28 cellular contexts compared by ENCODE assay signal in the genomic region with DNA sequence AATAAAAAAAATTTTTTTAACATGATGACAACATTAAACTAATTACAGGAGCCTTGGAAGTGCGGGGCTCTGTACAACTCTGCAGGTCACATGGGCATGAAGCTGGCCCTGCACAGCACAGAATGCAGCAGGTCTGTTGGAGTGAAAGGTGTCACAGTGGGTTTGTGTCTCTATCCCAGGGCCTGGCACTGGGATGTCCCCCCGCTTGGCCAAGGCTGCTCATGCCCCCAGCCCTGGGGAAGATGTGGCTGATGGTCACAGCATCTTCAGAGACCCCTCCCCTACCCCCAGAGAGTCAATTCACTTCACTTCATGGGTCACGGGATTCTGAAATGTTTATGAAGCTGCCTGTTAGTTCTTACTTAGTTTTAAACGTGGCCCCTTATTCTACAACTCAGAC.
"Had no signal": no experiment of that assay in that cellular context is flagged by ENCODE, and none has a peak within 500 bp of the region (broad histone marks: within the 10 kb centered on the region; RNA-seq: fewer than 3 reads in every experiment).

No MANE protein-coding gene starts in this region.

- ATAC-seq: stimulated activated effector memory CD8-positive, alpha-beta T cell treated with anti-CD3 and anti-CD28 coated beads, Interleukin-12 subunit alpha, Interleukin-12 subunit beta, amount 100 ng/mL, for 72 hours; stimulated activated memory B cell treated with anti-CD40 and anti-IgM and Interleukin-4, amounts not matched to agents 10 μg/mL and 1 μg/mL and 100 μg/mL, for 72 hours; stimulated activated naive B cell treated with anti-CD40 and anti-IgM and Interleukin-4, amounts not matched to agents 10 μg/mL and 1 μg/mL and 100 μg/mL, for 72 hours; stimulated activated naive CD8-positive, alpha-beta T cell treated with anti-CD3 and anti-CD28 coated beads, Interleukin-15, amount 100 ng/mL, for 72 hours; stimulated activated naive CD8-positive, alpha-beta T cell treated with anti-CD3 and anti-CD28 coated beads, Interleukin-15, Interleukin-2, amounts not matched to agents 100 U/mL and 50 U/mL, for 24 hours; upper lobe of right lung had no signal

- H3K27ac Mint-ChIP-seq: stimulated activated memory B cell treated with anti-CD40 and anti-IgM and Interleukin-4, amounts not matched to agents 10 μg/mL and 1 μg/mL and 100 μg/mL, for 72 hours; stimulated activated naive B cell treated with anti-CD40 and anti-IgM and Interleukin-4, amounts not matched to agents 10 μg/mL and 1 μg/mL and 100 μg/mL, for 72 hours; stimulated activated naive CD8-positive, alpha-beta T cell treated with anti-CD3 and anti-CD28 coated beads, Interleukin-15, amount 100 ng/mL, for 72 hours; stimulated activated naive CD8-positive, alpha-beta T cell treated with anti-CD3 and anti-CD28 coated beads, Interleukin-15, Interleukin-2, amounts not matched to agents 100 ng/mL and 50 ng/mL, for 24 hours; type B pancreatic cell had no signal

- DNase-seq: stimulated activated CD4-positive, alpha-beta T cell treated with anti-CD3 and anti-CD28 coated beads, Interleukin-2, amount 100 ng/mL, for 48 hours; stimulated activated CD4-positive, alpha-beta T cell treated with anti-CD3 and anti-CD28 coated beads, Interleukin-4, amount 100 ng/mL, for 1 hour; stimulated activated CD4-positive, alpha-beta T cell treated with anti-CD3 and anti-CD28 coated beads, Interleukin-4, amount 100 ng/mL, for 24 hours; stimulated activated CD4-positive, alpha-beta T cell treated with anti-CD3 and anti-CD28 coated beads, Interleukin-4, amount 100 ng/mL, for 4 hours; stimulated activated CD8-positive, alpha-beta memory T cell treated with anti-CD3 and anti-CD28 coated beads, Interleukin-4, amount 100 ng/mL, for 48 hours; stimulated activated naive B cell treated with anti-CD40 and anti-IgM and Interleukin-4, amounts not matched to agents 10 μg/mL and 1 μg/mL and 100 μg/mL, for 72 hours; stimulated activated naive CD4-positive, alpha-beta T cell; stimulated activated naive CD4-positive, alpha-beta T cell treated with Interleukin-2 at 50 U/mL for 16 hours; stimulated activated naive CD8-positive, alpha-beta T cell treated with anti-CD3 and anti-CD28 coated beads, Interleukin-15, amount 100 ng/mL, for 72 hours; stimulated activated naive CD8-positive, alpha-beta T cell treated with anti-CD3 and anti-CD28 coated beads, Interleukin-15, Interleukin-2, amounts not matched to agents 100 U/mL and 50 U/mL, for 24 hours; stomach; substantia nigra; testis; thyroid gland; tibial artery; transverse colon; trophoblast cell; upper lobe of left lung; upper lobe of right lung; uterus had no signal

- H3K9me3 ChIP-seq: stomach, suprapubic skin, testis, thoracic aorta, thyroid gland, tibial artery, tibial nerve, transverse colon, upper lobe of left lung, upper lobe of right lung, uterus, vagina had no signal

- H3K27me3 ChIP-seq: suprapubic skin, testis, thyroid gland, tibial artery, tibial nerve, transverse colon, upper lobe of left lung, upper lobe of right lung, uterus, vagina had no signal

- H3K27me3 Mint-ChIP-seq: stimulated activated naive CD8-positive, alpha-beta T cell treated with anti-CD3 and anti-CD28 coated beads, Interleukin-15, Interleukin-2, amounts not matched to agents 100 ng/mL and 50 ng/mL, for 24 hours had no signal

- H3K4me3 ChIP-seq: stomach, suprapubic skin, testis, thoracic aorta, thyroid gland, tibial artery, tibial nerve, transverse colon, upper lobe of left lung, upper lobe of right lung, uterus, vagina had no signal

- H3K36me3 Mint-ChIP-seq: stimulated activated memory B cell treated with anti-CD40 and anti-IgM and Interleukin-4, amounts not matched to agents 10 μg/mL and 1 μg/mL and 100 μg/mL, for 72 hours; stimulated activated naive B cell treated with anti-CD40 and anti-IgM and Interleukin-4, amounts not matched to agents 10 μg/mL and 1 μg/mL and 100 μg/mL, for 72 hours; type B pancreatic cell had no signal

- H3K27ac ChIP-seq: stomach, suprapubic skin, testis, thoracic aorta, thyroid gland, tibial artery, tibial nerve, upper lobe of left lung, upper lobe of right lung, uterus, vagina had no signal

- H3K36me3 ChIP-seq: stomach, suprapubic skin, thoracic aorta, thyroid gland, tibial artery, tibial nerve, transverse colon, upper lobe of left lung, upper lobe of right lung, uterus, vagina had no signal

- H3K4me3 Mint-ChIP-seq: stimulated activated effector memory CD8-positive, alpha-beta T cell treated with anti-CD3 and anti-CD28 coated beads, Interleukin-12 subunit alpha, Interleukin-12 subunit beta, amount 100 ng/mL, for 72 hours; stimulated activated memory B cell treated with anti-CD40 and anti-IgM and Interleukin-4, amounts not matched to agents 10 μg/mL and 1 μg/mL and 100 μg/mL, for 72 hours; stimulated activated naive B cell treated with anti-CD40 and anti-IgM and Interleukin-4, amounts not matched to agents 10 μg/mL and 1 μg/mL and 100 μg/mL, for 72 hours; stimulated activated naive CD8-positive, alpha-beta T cell treated with anti-CD3 and anti-CD28 coated beads, Interleukin-15, amount 100 ng/mL, for 72 hours; stimulated activated naive CD8-positive, alpha-beta T cell treated with anti-CD3 and anti-CD28 coated beads, Interleukin-15, Interleukin-2, amounts not matched to agents 100 ng/mL and 50 ng/mL, for 24 hours; type B pancreatic cell had no signal
